19 cellular contexts compared by ENCODE assay signal in genomic region chr11:8289426-8290047, GRCh38. TPM values are rescaled to one million over a fixed set of nuclear protein-coding genes. Genes with fewer than 3 reads are reported as not detected.
A peak's percentile ranks its signal among the peaks of the same experiment; 100 is the strongest.
DNase-seq lines count a peak whose midpoint lies in the region; ATAC-seq and TF ChIP-seq lines count a peak whose summit lies in the region.
"Had no signal": no experiment of that assay in that cellular context is flagged by ENCODE, and none has a peak within 500 bp of the region (broad histone marks: within the 10 kb centered on the region; RNA-seq: fewer than 3 reads in every experiment).

No MANE protein-coding gene starts in this region.

- TF ChIP-seq CTCF in colonic mucosa (IDR thresholded peaks at IDR 0.05) (no peak), gastroesophageal sphincter (IDR thresholded peaks at IDR 0.05) (no peak)
- no peak for TF ChIP-seq CTCF in CD4-positive, alpha-beta T cell (IDR thresholded peaks at IDR 0.05)

- H3K9ac ChIP-seq in colonic mucosa (ENCODE audit: low read depth in 2 of 2, low read length in 2 of 2) = no peak overlapping the region

- H3K4me1 ChIP-seq in colonic mucosa = no peaks in the 10 kb centered on the region
- peaks cover 22% of the 10 kb centered on the region for H3K4me1 ChIP-seq in neuron (ENCODE audit: insufficient read depth, low read length)
- peaks cover 0 to 9% (median 0%) of the 10 kb centered on the region in 3 donors for H3K4me1 ChIP-seq in gastroesophageal sphincter
- H3K4me1 ChIP-seq: transverse colon had no signal

- H3K36me3 Mint-ChIP-seq in CD4-positive, alpha-beta T cell (ENCODE audit: low read depth) = no peaks in the 10 kb centered on the region
- H3K36me3 Mint-ChIP-seq: immature natural killer cell, memory B cell had no signal

- H3K27ac ChIP-seq in colonic mucosa (no peak overlapping the region), gastroesophageal sphincter (no peak overlapping the region)
- H3K27ac ChIP-seq in CD4-positive, alpha-beta T cell (ENCODE audit: low read depth, low read length) = no peak overlapping the region
- H3K27ac ChIP-seq: transverse colon, VCaP had no signal

- POLR2A ChIA-PET in CD4-positive, alpha-beta T cell (lab: Charles Lee) = no interaction called here

- H3K4me1 Mint-ChIP-seq in CD4-positive, alpha-beta T cell (ENCODE audit: low read depth) = no peaks in the 10 kb centered on the region
- H3K4me1 Mint-ChIP-seq: immature natural killer cell, memory B cell had no signal

- WGBS in gastroesophageal sphincter (ENCODE audit: low coverage in 1 of 2), 2 donors = 74% methylated on average over 3 of the region's 3 CpGs; no CpG with 5 or more reads in 1 of the 2 donors

- intact Hi-C loops in colonic mucosa (cut with DNase I) = no loop called here
- intact Hi-C loops in CD4-positive, alpha-beta T cell (cut with DNase I, micrococcal nuclease) = no loop called here

- no peak overlapping the region for H3K4me3 Mint-ChIP-seq in CD4-positive, alpha-beta T cell
- H3K4me3 Mint-ChIP-seq: activated CD8-positive, alpha-beta T cell treated with anti-CD3 and anti-CD28 coated beads, Interleukin-2, amount 10 ng/mL, durations not matched to agents 7 days and 5 days; immature natural killer cell; memory B cell had no signal

- ATAC-seq in CD4-positive, alpha-beta T cell (ENCODE audit: poor library complexity) = no peak
- ATAC-seq in gastroesophageal sphincter = no peak
- ATAC-seq: activated CD8-positive, alpha-beta T cell treated with anti-CD3 and anti-CD28 coated beads, Interleukin-2, amount 10 ng/mL, durations not matched to agents 7 days and 5 days had no signal

- H3K4me3 ChIP-seq in colonic mucosa (no peak overlapping the region), neuron (ENCODE audit: low read length) (no peak overlapping the region), gastroesophageal sphincter (no peak overlapping the region)
- H3K4me3 ChIP-seq: transverse colon had no signal

- no peaks in the 10 kb centered on the region for H3K9me3 Mint-ChIP-seq in CD4-positive, alpha-beta T cell
- H3K9me3 Mint-ChIP-seq: immature natural killer cell, memory B cell had no signal

- no peaks in the 10 kb centered on the region for H3K9me3 ChIP-seq in colonic mucosa
- no peaks in the 10 kb centered on the region for H3K9me3 ChIP-seq in neuron (ENCODE audit: low read length)
- H3K9me3 ChIP-seq in CD4-positive, alpha-beta T cell (ENCODE audit: control insufficient read depth, low read length) = no peaks in the 10 kb centered on the region
- no peaks in the 10 kb centered on the region for H3K9me3 ChIP-seq in gastroesophageal sphincter
- H3K9me3 ChIP-seq: transverse colon had no signal

- no peak for TF ChIP-seq EP300 in gastroesophageal sphincter (IDR thresholded peaks at IDR 0.05)

- H3K27me3 ChIP-seq in colonic mucosa (no peaks in the 10 kb centered on the region), neuron (ENCODE audit: insufficient read depth, low read length) (peaks cover 5% of the 10 kb centered on the region), gastroesophageal sphincter (no peaks in the 10 kb centered on the region)
- H3K27me3 ChIP-seq in CD4-positive, alpha-beta T cell (ENCODE audit: control insufficient read depth, insufficient read depth, low read length) = no peaks in the 10 kb centered on the region
- H3K27me3 ChIP-seq: transverse colon had no signal

- no peak overlapping the region for H3K27ac Mint-ChIP-seq in CD4-positive, alpha-beta T cell
- H3K27ac Mint-ChIP-seq: activated CD8-positive, alpha-beta T cell treated with anti-CD3 and anti-CD28 coated beads, Interleukin-2, amount 10 ng/mL, durations not matched to agents 7 days and 5 days; immature natural killer cell; memory B cell had no signal

- no peak for TF ChIP-seq POLR2A in gastroesophageal sphincter (IDR thresholded peaks at IDR 0.05)

- H3K27me3 Mint-ChIP-seq in CD4-positive, alpha-beta T cell = peaks cover 4% of the 10 kb centered on the region

- peak overlapping the region; percentile 7 for H2AFZ ChIP-seq in neuron (ENCODE audit: low read depth, low read length)

- H3K36me3 ChIP-seq in colonic mucosa (no peaks in the 10 kb centered on the region), neuron (ENCODE audit: insufficient read depth, low read length) (no peaks in the 10 kb centered on the region), gastroesophageal sphincter (no peaks in the 10 kb centered on the region)
- H3K36me3 ChIP-seq: transverse colon had no signal

- CTCF ChIA-PET in CD4-positive, alpha-beta T cell (lab: Charles Lee) = no interaction called here

- DNase-seq in DMS79 treated with DMSO at 0.1 percent for 48 hours (lab: John Stamatoyannopoulos, UW) (peak; percentile 34), DMS79 (lab: John Stamatoyannopoulos, UW) (no peak), NCI-H1417 treated with DMSO at 0.1 percent for 48 hours (lab: John Stamatoyannopoulos, UW) (peak; percentile 35), colonic mucosa (peak; percentile 5), NCI-H446 treated with DMSO at 0.1 percent for 48 hours (lab: John Stamatoyannopoulos, UW) (no peak)
- no peak for DNase-seq in CD4-positive, alpha-beta T cell
- DNase-seq: 8988T; activated CD8-positive, alpha-beta T cell treated with anti-CD3 and anti-CD28 coated beads, Interleukin-2, amount 10 ng/mL, durations not matched to agents 7 days and 5 days; activated effector memory CD4-positive, alpha-beta T cell treated with Interleukin-2 at 50 U/mL for 16 hours; amygdala; immature natural killer cell; nucleus accumbens; SW 1271; transverse colon had no signal

RNA-seq across cellular contexts. Expression of gene LMO1, which starts 25.9 kb away (rescaled TPM):
- total RNA-seq in colonic mucosa = not detected
- not detected for total RNA-seq in CD4-positive, alpha-beta T cell
- total RNA-seq in gastroesophageal sphincter = not detected
- total RNA-seq: activated CD8-positive, alpha-beta T cell treated with anti-CD3 and anti-CD28 coated beads, Interleukin-2, amount 10 ng/mL, durations not matched to agents 7 days and 5 days; skeletal muscle tissue; transverse colon had no signal

Comparison
In these comparisons a context has a peak if more than half of its experiments do, and no peak if none do; other contexts are left out.
1. DNase-seq: peak in DMS79 treated with DMSO at 0.1 percent for 48 hours (single experiment), NCI-H1417 treated with DMSO at 0.1 percent for 48 hours (single experiment) and colonic mucosa (single experiment); none in DMS79 (single experiment), CD4-positive, alpha-beta T cell (0 of 10) and NCI-H446 treated with DMSO at 0.1 percent for 48 hours (single experiment).